In genomic region chr1:221430133-221430960, GRCh38 we compare ENCODE assay signal across 32 cellular contexts.
A peak's percentile ranks its signal among the peaks of the same experiment; 100 is the strongest.
DNase-seq lines count a peak whose midpoint lies in the region; ATAC-seq, FAIRE-seq and TF ChIP-seq lines count a peak whose summit lies in the region.
"Had no signal": no experiment of that assay in that cellular context is flagged by ENCODE, and none has a peak within 500 bp of the region (broad histone marks: within the 10 kb centered on the region; RNA-seq: fewer than 3 reads in every experiment).

No MANE protein-coding gene starts in this region.

- H2BK20ac ChIP-seq in H1 (ENCODE audit: low read length): no peak overlapping the region

- no peak for DNase-seq in GM19239 (ENCODE audit: insufficient read length, low spot score)
- DNase-seq in MG63: peak; percentile 37
- no peak for DNase-seq in H1 (ENCODE audit: low read depth in 1 of 2, low spot score in 2 of 2)
- DNase-seq in foreskin fibroblast: no peak
- DNase-seq: activated B cell treated with CpG ODN at 0.5 μM for 24 hours; activated CD4-positive, alpha-beta T cell treated with anti-CD3 and anti-CD28 coated beads, Interleukin-2, amount 50 U/mL, for 4 hours; activated CD8-positive, alpha-beta memory T cell treated with anti-CD3 and anti-CD28 coated beads, Interleukin-2, amount 50 U/mL, for 4 hours; activated naive CD4-positive, alpha-beta T cell treated with anti-CD3 and anti-CD28 coated beads, Interleukin-2, amount 10 ng/mL, durations not matched to agents 7 days and 5 days; AML-193; amniotic stem cell; CD4-positive, alpha-beta T cell; colonic mucosa; effector CD8-positive, alpha-beta T cell; gastrocnemius medialis; immature natural killer cell; left lung; naive thymus-derived CD4-positive, alpha-beta T cell; NCI-H1694; NCI-H2171 treated with DMSO at 0.1 percent for 48 hours; NCI-H526; psoas muscle; SHP77; stimulated activated CD4-positive, alpha-beta T cell treated with anti-CD3 and anti-CD28 coated beads, Interleukin-15, amount 100 ng/mL, for 24 hours; stimulated activated naive CD4-positive, alpha-beta T cell treated with Interleukin-2 at 50 U/mL for 16 hours; T1000; testis had no signal

- H2BK15ac ChIP-seq in H1 (ENCODE audit: low read length): no peak overlapping the region

- TF ChIP-seq POLR2A in H1 (IDR thresholded peaks at IDR 0.05; ENCODE audit: control extremely low read depth in 1 of 2, low read depth in 2 of 2, low read length in 2 of 2): no peak

- ATAC-seq in GM21390 (IDR thresholded peaks at IDR 0.05; ENCODE audit: unreplicated experiment) (no peak), GM21723 (IDR thresholded peaks at IDR 0.05; ENCODE audit: unreplicated experiment) (no peak)
- ATAC-seq: gastrocnemius medialis; naive thymus-derived CD4-positive, alpha-beta T cell; Panc1; psoas muscle had no signal

- no peak overlapping the region for H2BK12ac ChIP-seq in H1 (ENCODE audit: low read depth, low read length)

- FAIRE-seq in GM19239 (lab: Jason Lieb, UNC) (peak; percentile 28), H1 (lab: Jason Lieb, UNC) (peak; percentile 84)
- FAIRE-seq: G401.6 had no signal

- H3K4me3 ChIP-seq in MG63: no peak overlapping the region
- no peak overlapping the region for H3K4me3 ChIP-seq in H1 (ENCODE audit: extremely low read depth in 1 of 4, insufficient read depth in 2 of 4, low read depth in 3 of 4, low read length in 4 of 4)
- no peak overlapping the region for H3K4me3 ChIP-seq in mesodermal cell (ENCODE audit: extremely low read depth, insufficient read depth, low read length, poor library complexity, severe bottlenecking)
- no peak overlapping the region for H3K4me3 ChIP-seq in foreskin fibroblast (ENCODE audit: low read depth in 1 of 2, low read length in 2 of 2)
- H3K4me3 ChIP-seq: colonic mucosa, gastrocnemius medialis, left lung, psoas muscle, testis had no signal

- H3K23ac ChIP-seq in H1 (ENCODE audit: insufficient read length): no peak overlapping the region

- no peaks in the 10 kb centered on the region for H3K79me2 ChIP-seq in H1 (ENCODE audit: control insufficient read depth in 1 of 2, insufficient read depth in 2 of 2, low read length in 2 of 2)

- H3K27ac ChIP-seq in H1 (ENCODE audit: low read depth, low read length) (no peak overlapping the region), mesodermal cell (ENCODE audit: low read depth, low read length, severe bottlenecking) (peak overlapping the region; percentile 13)
- H3K27ac ChIP-seq: colonic mucosa, gastrocnemius medialis, HL-60, left lung, psoas muscle, testis had no signal

- H3K27me3 ChIP-seq in MG63 (no peaks in the 10 kb centered on the region), H1 (replicated peaks in 1 of 4; ENCODE audit: control insufficient read depth in 3 of 4, extremely low read depth in 1 of 4, insufficient read depth in 3 of 4, low read length in 3 of 4) (no peaks in the 10 kb centered on the region)
- H3K27me3 ChIP-seq: colonic mucosa, gastrocnemius medialis, left lung, testis had no signal

- no peak overlapping the region for H2BK5ac ChIP-seq in H1 (ENCODE audit: low read depth, low read length)

- no peak overlapping the region for H3K9ac ChIP-seq in H1 (replicated peaks in 1 of 4; ENCODE audit: extremely low read depth in 1 of 4, low read depth in 3 of 4, low read length in 3 of 4)

- H3K14ac ChIP-seq in H1 (ENCODE audit: insufficient read length): no peak overlapping the region

- no peak for TF ChIP-seq RAD21 in H1 (IDR thresholded peaks at IDR 0.05 in 1 of 2, conservative IDR thresholded peaks at IDR 0.05 in 1 of 2; ENCODE audit: low read depth in 2 of 2, low read length in 2 of 2)

- no peak; a peak in 1 of 3 replicates for TF ChIP-seq EP300 in H1 (IDR thresholded peaks at IDR 0.05; ENCODE audit: borderline replicate concordance in 1 of 2, low read depth in 2 of 2, low read length in 2 of 2)

- no peak overlapping the region for H3K18ac ChIP-seq in H1 (ENCODE audit: extremely low read depth, low read length)

- H3K4ac ChIP-seq in H1 (replicated peaks; ENCODE audit: insufficient read length, low read depth, low read length): no peak overlapping the region

- H3K36me3 ChIP-seq in MG63: no peaks in the 10 kb centered on the region; the same call in 1 of the 2 replicates
- H3K36me3 ChIP-seq in H1 (ENCODE audit: control insufficient read depth in 2 of 4, insufficient read depth in 4 of 4, low read length in 3 of 4): no peaks in the 10 kb centered on the region
- no peaks in the 10 kb centered on the region for H3K36me3 ChIP-seq in mesodermal cell (ENCODE audit: control insufficient read depth, insufficient read depth, low read length)
- H3K36me3 ChIP-seq: colonic mucosa, gastrocnemius medialis, left lung had no signal

- POLR2A ChIA-PET in H1 (lab: Charles Lee; ENCODE audit: partially characterized antibody): no interaction called here

- H3K23me2 ChIP-seq in H1 (ENCODE audit: low read depth, low read length): no peaks in the 10 kb centered on the region

- no peak overlapping the region for H4K5ac ChIP-seq in H1 (ENCODE audit: insufficient read length, low read depth, low read length)

- WGBS in H1 (ENCODE audit: extremely low coverage in 1 of 2, insufficient coverage in 1 of 2, insufficient read length in 1 of 2, insufficient replicate concordance in 2 of 2, low coverage in 1 of 2, low lambda C conversion rate in 2 of 2, missing lambda C conversion rate in 1 of 2), 2 experiments: 65% methylated on average over 4 of the region's 4 CpGs; no CpG with 5 or more reads in 1 of the 2 experiments
- WGBS in mesodermal cell (ENCODE audit: insufficient coverage in 2 of 2), 2 experiments: 82 to 87% methylated on average over 3 to 4 of the region's 4 CpGs

- H3K56ac ChIP-seq in H1 (replicated peaks; ENCODE audit: insufficient read length, low read depth, low read length): no peak overlapping the region

- H3K9me3 ChIP-seq in MG63 (peaks cover 25% of the 10 kb centered on the region), H1 (ENCODE audit: insufficient read depth in 2 of 2, low read depth in 1 of 2, low read length in 1 of 2) (peaks cover 0 to 2% of the 10 kb centered on the region in 2 experiments; a peak in 1 of 4 replicates), mesodermal cell (ENCODE audit: control insufficient read depth, low read length) (no peaks in the 10 kb centered on the region)
- H3K9me3 ChIP-seq: colonic mucosa, gastrocnemius medialis, psoas muscle, testis had no signal

- H2BK120ac ChIP-seq in H1 (replicated peaks; ENCODE audit: low read depth, low read length): no peak overlapping the region

- H4K20me1 ChIP-seq in H1 (replicated peaks in 1 of 2; ENCODE audit: control insufficient read depth in 1 of 2, insufficient read depth in 2 of 2, low read length in 2 of 2): no peaks in the 10 kb centered on the region

- no peak overlapping the region for H2AFZ ChIP-seq in H1 (ENCODE audit: low read length)

- H3K79me1 ChIP-seq in H1 (ENCODE audit: low read depth, low read length): no peaks in the 10 kb centered on the region

- no peak overlapping the region for H3K4me2 ChIP-seq in H1 (ENCODE audit: insufficient read depth in 1 of 2, low read depth in 2 of 2, low read length in 2 of 2)

- H4K8ac ChIP-seq in H1 (ENCODE audit: extremely low read depth, insufficient read depth, low read length): no peak overlapping the region

- no peak for TF ChIP-seq CTCF in H1 (IDR thresholded peaks at IDR 0.05; ENCODE audit: control extremely low read depth in 1 of 3, insufficient read depth in 1 of 3, low read depth in 1 of 3, low read length in 3 of 3)
- no peak for TF ChIP-seq CTCF in foreskin fibroblast (IDR thresholded peaks at IDR 0.05; ENCODE audit: low read depth, low read length)

- CTCF ChIA-PET in H1 (lab: Charles Lee; ENCODE audit: partially characterized antibody): interaction anchor here (0.8 to 7.2 kb wide), 10 partner anchors 9 to 556 kb away, joined by 3 to 66 read pairs (median 4); no protein-coding TSS in a partner anchor

- H4K91ac ChIP-seq in H1 (replicated peaks; ENCODE audit: insufficient read length, low read length): no peak overlapping the region

- H3K4me1 ChIP-seq in H1 (replicated peaks in 1 of 4; ENCODE audit: control insufficient read depth in 3 of 4, insufficient read depth in 4 of 4, low read length in 3 of 4) (no peaks in the 10 kb centered on the region), mesodermal cell (ENCODE audit: control insufficient read depth, insufficient read depth, low read length, poor library complexity, severe bottlenecking) (peaks cover 18% of the 10 kb centered on the region)
- H3K4me1 ChIP-seq: colonic mucosa, gastrocnemius medialis, psoas muscle, testis had no signal

- H2AK5ac ChIP-seq in H1 (ENCODE audit: low read depth, low read length): no peak overlapping the region

TF ChIP-seq in H1, 55 proteins besides CTCF, POLR2A, EP300 and RAD21:
- TF ChIP-seq BRCA1 (IDR thresholded peaks at IDR 0.05; ENCODE audit: low read depth, low read length): no peak
- TF ChIP-seq JUND (IDR thresholded peaks at IDR 0.05; ENCODE audit: low read length): peak; percentile 65; the same call in 1 of the 2 replicates
- no peak for TF ChIP-seq NRF1 (IDR thresholded peaks at IDR 0.05; ENCODE audit: low read depth, low read length)
- TF ChIP-seq POLR2AphosphoS5 (IDR thresholded peaks at IDR 0.05; ENCODE audit: low read depth, low read length): peak; percentile 94
- TF ChIP-seq TCF12 (IDR thresholded peaks at IDR 0.05; ENCODE audit: low read depth, low read length): peak; percentile 100
